14 cellular contexts compared by ENCODE assay signal in the genomic region with DNA sequence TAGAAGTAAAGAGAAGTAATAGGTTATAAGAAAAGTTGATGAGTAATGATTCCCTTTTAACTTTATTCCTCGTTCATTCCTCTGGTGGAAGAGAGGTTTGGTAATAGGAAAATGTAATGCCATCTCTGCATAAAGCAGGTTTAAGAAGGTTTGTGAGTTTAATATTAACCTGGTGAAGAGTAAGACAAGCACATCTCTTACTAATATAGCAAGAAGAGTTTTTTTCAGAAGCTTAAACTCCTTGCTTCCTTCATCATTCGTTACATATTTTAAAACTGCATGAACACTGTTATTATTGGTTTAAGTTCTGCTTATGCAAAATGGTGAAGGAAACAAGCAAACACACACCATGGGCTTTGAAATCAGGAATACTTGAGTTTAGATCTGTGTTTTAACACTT. TPM values are rescaled to one million over a fixed set of nuclear protein-coding genes. Genes with fewer than 3 reads are reported as not detected.
DNase-seq lines count a peak whose midpoint lies in the region; ATAC-seq and TF ChIP-seq lines count a peak whose summit lies in the region.
"Had no signal": no experiment of that assay in that cellular context is flagged by ENCODE, and none has a peak within 500 bp of the region (broad histone marks: within the 10 kb centered on the region; RNA-seq: fewer than 3 reads in every experiment).

No MANE protein-coding gene starts in this region.

- no peaks in the 10 kb centered on the region for H3K9me3 Mint-ChIP-seq in T-cell
- H3K9me3 Mint-ChIP-seq in T-helper 2 cell treated with Interferon-gamma antibody and Interleukin-4, amounts not matched to agents 5 μg/mL and 100 μg/mL, for 36 hours: no peaks in the 10 kb centered on the region
- H3K9me3 Mint-ChIP-seq in CD8-positive, alpha-beta T cell: no peaks in the 10 kb centered on the region
- no peaks in the 10 kb centered on the region for H3K9me3 Mint-ChIP-seq in activated CD8-positive, alpha-beta T cell treated with anti-CD3 and anti-CD28 coated beads, Interleukin-2, amount 10 ng/mL, durations not matched to agents 7 days and 5 days (ENCODE audit: insufficient read depth)

- H3K4me1 Mint-ChIP-seq in T-cell: no peaks in the 10 kb centered on the region
- no peaks in the 10 kb centered on the region for H3K4me1 Mint-ChIP-seq in T-helper 2 cell treated with Interferon-gamma antibody and Interleukin-4, amounts not matched to agents 5 μg/mL and 100 μg/mL, for 36 hours (ENCODE audit: low read depth)
- H3K4me1 Mint-ChIP-seq in CD8-positive, alpha-beta T cell (ENCODE audit: low read depth): no peaks in the 10 kb centered on the region
- H3K4me1 Mint-ChIP-seq in activated CD8-positive, alpha-beta T cell treated with anti-CD3 and anti-CD28 coated beads, Interleukin-2, amount 10 ng/mL, durations not matched to agents 7 days and 5 days (ENCODE audit: low read depth): no peaks in the 10 kb centered on the region
- H3K4me1 Mint-ChIP-seq: central memory CD8-positive, alpha-beta T cell had no signal

- 0 out of 2 replicates have a peak overlapping the region, but pooled peaks have one; percentile 13 for H3K14ac ChIP-seq in IMR-90 (replicated peaks; ENCODE audit: low read depth, low read length)

- H3K18ac ChIP-seq in IMR-90 (ENCODE audit: low read depth, low read length): peak overlapping the region; percentile 5; the same call in 1 of the 2 replicates

- H3K4me3 ChIP-seq in ACC112 (ENCODE audit: low read depth, low read length): peak overlapping the region; percentile 55
- H3K4me3 ChIP-seq in IMR-90 (ENCODE audit: insufficient read depth, low read depth, low read length): no peak overlapping the region
- no peak overlapping the region for H3K4me3 ChIP-seq in CD8-positive, alpha-beta T cell (ENCODE audit: low read depth, low read length)
- H3K4me3 ChIP-seq: sigmoid colon, thoracic aorta had no signal

- no peak overlapping the region for H3K9ac ChIP-seq in IMR-90 (ENCODE audit: low read depth, low read length)

- CTCF ChIA-PET in IMR-90 (lab: Yijun Ruan, JAX) (no interaction called here), T-cell (lab: Charles Lee) (no interaction called here)
- CTCF ChIA-PET in CD8-positive, alpha-beta T cell (lab: Charles Lee): no interaction called here
- CTCF ChIA-PET in activated CD8-positive, alpha-beta T cell treated with anti-CD3 and anti-CD28 coated beads, Interleukin-2, amount 10 ng/mL, durations not matched to agents 7 days and 5 days (lab: Charles Lee): no interaction called here

- H3K27ac ChIP-seq in ACC112 (ENCODE audit: low read depth, low read length): peak overlapping the region; percentile 88
- no peak overlapping the region for H3K27ac ChIP-seq in IMR-90 (ENCODE audit: insufficient read depth, low read length)
- no peak overlapping the region for H3K27ac ChIP-seq in CD8-positive, alpha-beta T cell (ENCODE audit: low read depth, low read length)
- H3K27ac ChIP-seq: sigmoid colon, thoracic aorta had no signal

- no peaks in the 10 kb centered on the region for H3K79me2 ChIP-seq in ACC112 (ENCODE audit: control insufficient read depth, insufficient read depth, low read length, unreplicated experiment)

- no peak overlapping the region for H3K27ac Mint-ChIP-seq in T-cell
- no peak overlapping the region for H3K27ac Mint-ChIP-seq in T-helper 2 cell treated with Interferon-gamma antibody and Interleukin-4, amounts not matched to agents 5 μg/mL and 100 μg/mL, for 36 hours
- no peak overlapping the region for H3K27ac Mint-ChIP-seq in CD8-positive, alpha-beta T cell
- H3K27ac Mint-ChIP-seq in activated CD8-positive, alpha-beta T cell treated with anti-CD3 and anti-CD28 coated beads, Interleukin-2, amount 10 ng/mL, durations not matched to agents 7 days and 5 days: no peak overlapping the region

- TF ChIP-seq POLR2A in IMR-90 (IDR thresholded peaks at IDR 0.05; ENCODE audit: low read depth, low read length): no peak

- no peak overlapping the region for H2BK5ac ChIP-seq in IMR-90 (ENCODE audit: low read depth, low read length, poor library complexity, severe bottlenecking)

- intact Hi-C loops in IMR-90 (cut with micrococcal nuclease): no loop called here
- intact Hi-C loops in CD8-positive, alpha-beta T cell (cut with DNase I, micrococcal nuclease): no loop called here

- TF ChIP-seq CTCF in IMR-90 (conservative IDR thresholded peaks at IDR 0.05; ENCODE audit: low read depth, low read length): no peak
- no peak for TF ChIP-seq CTCF in CD8-positive, alpha-beta T cell (IDR thresholded peaks at IDR 0.05)

- peak; percentile 47 for ATAC-seq in GM19452 (IDR thresholded peaks at IDR 0.05; ENCODE audit: unreplicated experiment)
- ATAC-seq in HG02852 (IDR thresholded peaks at IDR 0.05; ENCODE audit: unreplicated experiment): peak; percentile 30
- peak; percentile 24; the same call in 1 of the 2 replicates for ATAC-seq in IMR-90 (ENCODE audit: low read depth)
- ATAC-seq in T-cell (replicated peaks in 1 of 4): no peak
- ATAC-seq in CD8-positive, alpha-beta T cell: no peak
- no peak for ATAC-seq in activated CD8-positive, alpha-beta T cell treated with anti-CD3 and anti-CD28 coated beads, Interleukin-2, amount 10 ng/mL, durations not matched to agents 7 days and 5 days

- no peaks in the 10 kb centered on the region for H3K79me1 ChIP-seq in IMR-90 (ENCODE audit: low read depth in 1 of 2, low read length in 2 of 2)

- H2AK9ac ChIP-seq in IMR-90 (replicated peaks; ENCODE audit: low read depth, low read length, poor library complexity): no peak overlapping the region

- no peaks in the 10 kb centered on the region for H3K36me3 ChIP-seq in ACC112 (ENCODE audit: insufficient read depth, low read length)
- H3K36me3 ChIP-seq in IMR-90 (ENCODE audit: control insufficient read depth, insufficient read depth, low read length): no peaks in the 10 kb centered on the region
- no peaks in the 10 kb centered on the region for H3K36me3 ChIP-seq in CD8-positive, alpha-beta T cell (ENCODE audit: insufficient read depth, low read length)
- H3K36me3 ChIP-seq: sigmoid colon, thoracic aorta had no signal

- no peaks in the 10 kb centered on the region for H3K27me3 ChIP-seq in ACC112 (ENCODE audit: insufficient read depth, low read length)
- H3K27me3 ChIP-seq in IMR-90 (ENCODE audit: control insufficient read depth, insufficient read depth, low read length): no peaks in the 10 kb centered on the region; the same call in 1 of the 2 replicates
- no peaks in the 10 kb centered on the region for H3K27me3 ChIP-seq in CD8-positive, alpha-beta T cell (ENCODE audit: insufficient read depth, low read length)
- H3K27me3 ChIP-seq: sigmoid colon had no signal

- no peaks in the 10 kb centered on the region for H3K9me1 ChIP-seq in IMR-90 (ENCODE audit: insufficient read depth, low read length)

- no peak overlapping the region for H3K4ac ChIP-seq in IMR-90 (ENCODE audit: low read depth, low read length)

- no peaks in the 10 kb centered on the region for H3K36me3 Mint-ChIP-seq in T-cell
- no peaks in the 10 kb centered on the region for H3K36me3 Mint-ChIP-seq in T-helper 2 cell treated with Interferon-gamma antibody and Interleukin-4, amounts not matched to agents 5 μg/mL and 100 μg/mL, for 36 hours (ENCODE audit: low read depth)
- H3K36me3 Mint-ChIP-seq in CD8-positive, alpha-beta T cell: no peaks in the 10 kb centered on the region
- H3K36me3 Mint-ChIP-seq in activated CD8-positive, alpha-beta T cell treated with anti-CD3 and anti-CD28 coated beads, Interleukin-2, amount 10 ng/mL, durations not matched to agents 7 days and 5 days (ENCODE audit: low read depth): no peaks in the 10 kb centered on the region

- no peaks in the 10 kb centered on the region for H3K9me3 ChIP-seq in IMR-90 (ENCODE audit: control insufficient read depth, insufficient read depth, low read length)
- H3K9me3 ChIP-seq in CD8-positive, alpha-beta T cell (ENCODE audit: low read length): no peaks in the 10 kb centered on the region
- H3K9me3 ChIP-seq: sigmoid colon, thoracic aorta had no signal

- H4K91ac ChIP-seq in IMR-90 (ENCODE audit: insufficient read depth, low read depth, low read length): no peak overlapping the region

- no peak overlapping the region for H2BK120ac ChIP-seq in IMR-90 (ENCODE audit: low read depth, low read length)

- H2BK15ac ChIP-seq in IMR-90 (ENCODE audit: low read depth, low read length): no peak overlapping the region

- no peak overlapping the region for H3K56ac ChIP-seq in IMR-90 (ENCODE audit: extremely low read depth, insufficient read depth, low read length)

- no peak overlapping the region for H3K4me3 Mint-ChIP-seq in T-cell
- no peak overlapping the region for H3K4me3 Mint-ChIP-seq in T-helper 2 cell treated with Interferon-gamma antibody and Interleukin-4, amounts not matched to agents 5 μg/mL and 100 μg/mL, for 36 hours
- no peak overlapping the region for H3K4me3 Mint-ChIP-seq in CD8-positive, alpha-beta T cell
- no peak overlapping the region for H3K4me3 Mint-ChIP-seq in activated CD8-positive, alpha-beta T cell treated with anti-CD3 and anti-CD28 coated beads, Interleukin-2, amount 10 ng/mL, durations not matched to agents 7 days and 5 days
- H3K4me3 Mint-ChIP-seq: central memory CD8-positive, alpha-beta T cell had no signal

- dilution Hi-C loops in IMR-90 (cut with HindIII; ENCODE audit: low sequenced_read_pairs, unreplicated experiment): no loop called here

- H3K27me3 Mint-ChIP-seq in T-cell: peaks cover 3% of the 10 kb centered on the region in 2 donors
- H3K27me3 Mint-ChIP-seq in T-helper 2 cell treated with Interferon-gamma antibody and Interleukin-4, amounts not matched to agents 5 μg/mL and 100 μg/mL, for 36 hours (ENCODE audit: low read depth): peaks cover 15% of the 10 kb centered on the region
- H3K27me3 Mint-ChIP-seq in CD8-positive, alpha-beta T cell (ENCODE audit: low read depth): peaks cover 4% of the 10 kb centered on the region
- no peaks in the 10 kb centered on the region for H3K27me3 Mint-ChIP-seq in activated CD8-positive, alpha-beta T cell treated with anti-CD3 and anti-CD28 coated beads, Interleukin-2, amount 10 ng/mL, durations not matched to agents 7 days and 5 days (ENCODE audit: low read depth)
- H3K27me3 Mint-ChIP-seq: central memory CD8-positive, alpha-beta T cell had no signal

- no peak overlapping the region for H4K8ac ChIP-seq in IMR-90 (ENCODE audit: low read depth in 2 of 2, low read length in 2 of 2)

- no peak overlapping the region for H3K23ac ChIP-seq in IMR-90 (ENCODE audit: low read depth, low read length)

- H4K20me1 ChIP-seq in IMR-90 (ENCODE audit: insufficient read depth, low read length): no peaks in the 10 kb centered on the region

- POLR2A ChIA-PET in IMR-90 (lab: Charles Lee; ENCODE audit: unreplicated experiment) (no interaction called here), T-cell (lab: Charles Lee) (no interaction called here)
- POLR2A ChIA-PET in CD8-positive, alpha-beta T cell (lab: Charles Lee): no interaction called here
- POLR2A ChIA-PET in activated CD8-positive, alpha-beta T cell treated with anti-CD3 and anti-CD28 coated beads, Interleukin-2, amount 10 ng/mL, durations not matched to agents 7 days and 5 days (lab: Charles Lee): no interaction called here

- DNase-seq in IMR-90 (no peak), T-cell (no peak)
- no peak for DNase-seq in T-helper 2 cell treated with Interferon-gamma antibody and Interleukin-4, amounts not matched to agents 5 μg/mL and 100 μg/mL, for 36 hours (ENCODE audit: low spot score)
- no peak for DNase-seq in CD8-positive, alpha-beta T cell
- DNase-seq in activated CD8-positive, alpha-beta T cell treated with anti-CD3 and anti-CD28 coated beads, Interleukin-2, amount 10 ng/mL, durations not matched to agents 7 days and 5 days: no peak
- DNase-seq: activated gamma-delta T cell treated with Interleukin-2 at 50 U/mL for 16 hours, NCI-H187, sigmoid colon, SW 1271 had no signal

- in situ Hi-C loops in IMR-90 (cut with MboI; ENCODE audit: low sequenced_read_pairs): no loop called here

- peak overlapping the region; percentile 96 for H2AFZ ChIP-seq in ACC112 (ENCODE audit: low read length, unreplicated experiment)
- H2AFZ ChIP-seq in IMR-90 (replicated peaks; ENCODE audit: low read length, poor library complexity): no peak overlapping the region

- TF ChIP-seq RAD21 in IMR-90 (IDR thresholded peaks at IDR 0.05; ENCODE audit: low read length): no peak

- H3K4me2 ChIP-seq in IMR-90 (ENCODE audit: low read depth, low read length): no peak overlapping the region

- no peak overlapping the region for H2AK5ac ChIP-seq in IMR-90 (ENCODE audit: low read depth, low read length)

- peaks cover 13% of the 10 kb centered on the region for H3K4me1 ChIP-seq in ACC112 (ENCODE audit: control insufficient read depth, insufficient read depth, low read length, unreplicated experiment)
- no peaks in the 10 kb centered on the region for H3K4me1 ChIP-seq in IMR-90 (ENCODE audit: control insufficient read depth, insufficient read depth, low read length)
- H3K4me1 ChIP-seq in CD8-positive, alpha-beta T cell (ENCODE audit: insufficient read depth, low read length): no peaks in the 10 kb centered on the region
- H3K4me1 ChIP-seq: sigmoid colon had no signal

- H4K5ac ChIP-seq in IMR-90 (ENCODE audit: low read depth, low read length): no peak overlapping the region

- no CpG with 5 or more reads among the region's 2 CpGs for WGBS in IMR-90 (ENCODE audit: extremely low coverage in 2 of 2, insufficient read length in 1 of 2), 2 experiments

- no TSS peak for BruUV-seq in IMR-90 (replicated peaks; lab: Mats Ljungman, UMichigan)

- no peak overlapping the region for H2BK20ac ChIP-seq in IMR-90 (ENCODE audit: low read depth, low read length)

RNA-seq across cellular contexts. Expression of a gene that starts 9.2 kb away (rescaled TPM):
- total RNA-seq in IMR-90 (2012; rRNA removed): 3.8 and 4.4 TPM in 2 replicates
- polyA plus RNA-seq in IMR-90 (2012; rRNA removed): 1.6 TPM in 2 replicates
- 0.22 and 0.39 TPM in 2 replicates for polyA plus RNA-seq in IMR-90 (2012; cell fraction: cytosol; rRNA removed)
- polyA plus RNA-seq in IMR-90 (2012; cell fraction: nucleus; rRNA removed; ENCODE audit: low replicate concordance): 0.04 and 0.80 TPM in 2 replicates
- under 1 TPM in 1 of 5 donors, not detected in 4; 0.35 TPM for total RNA-seq in T-cell
- total RNA-seq in CD8-positive, alpha-beta T cell: not detected
- not detected for total RNA-seq in activated CD8-positive, alpha-beta T cell treated with anti-CD3 and anti-CD28 coated beads, Interleukin-2, amount 10 ng/mL, durations not matched to agents 7 days and 5 days

Comparison
In these comparisons a context has a peak if more than half of its experiments do, and no peak if none do; other contexts are left out.
1. ATAC-seq: peak in GM19452 (single experiment), HG02852 (single experiment) and IMR-90 (single experiment); none in T-cell (0 of 4), CD8-positive, alpha-beta T cell (single experiment) and activated CD8-positive, alpha-beta T cell treated with anti-CD3 and anti-CD28 coated beads, Interleukin-2, amount 10 ng/mL, durations not matched to agents 7 days and 5 days (single experiment).